Comparison of ENCODE assay signal across 7 cellular contexts in the genomic region with DNA sequence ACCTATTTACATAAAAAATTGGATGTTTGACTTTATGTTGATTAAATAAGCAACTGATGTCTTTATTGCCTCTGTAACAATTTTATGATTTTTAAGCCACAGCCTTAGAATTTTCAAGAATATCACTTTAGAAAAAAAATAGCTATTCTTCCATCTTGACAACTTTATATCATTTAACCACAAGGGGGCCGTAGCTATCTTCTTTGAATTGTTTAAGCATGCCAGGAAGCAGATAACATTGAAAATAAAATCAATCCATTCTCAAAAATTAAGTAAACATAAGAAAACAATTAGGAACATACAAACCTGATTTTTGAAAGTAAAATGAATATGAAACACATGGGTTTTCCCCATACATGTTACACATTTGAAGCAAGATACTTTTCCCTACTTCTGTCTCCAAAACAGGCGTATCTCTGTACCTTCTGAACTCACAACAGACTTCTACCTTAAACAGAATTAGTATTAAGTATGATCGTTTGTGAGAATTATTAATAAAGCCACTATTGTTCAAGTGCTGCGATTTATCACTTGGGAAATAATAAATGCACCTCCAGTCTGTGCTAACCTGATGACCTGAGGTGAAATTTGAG.
DNase-seq lines count a peak whose midpoint lies in the region; ATAC-seq and TF ChIP-seq lines count a peak whose summit lies in the region.

No MANE protein-coding gene starts in this region.

- H3K27me3 ChIP-seq in gastroesophageal sphincter (no peaks in the 10 kb centered on the region), tibial nerve (no peaks in the 10 kb centered on the region)

- no peaks in the 10 kb centered on the region for H3K36me3 ChIP-seq in gastroesophageal sphincter
- no peaks in the 10 kb centered on the region for H3K36me3 ChIP-seq in tibial nerve

- H3K27ac ChIP-seq in gastroesophageal sphincter (no peak overlapping the region), tibial nerve (no peak overlapping the region)

- TF ChIP-seq CTCF in GM12874 (IDR thresholded peaks at IDR 0.05; ENCODE audit: insufficient read depth, low read depth, low read length): peak; percentile 20; the same call in 1 of the 2 replicates
- peak; percentile 54 to 68 (median 56) for TF ChIP-seq CTCF in gastroesophageal sphincter (IDR thresholded peaks at IDR 0.05)
- TF ChIP-seq CTCF in tibial nerve (IDR thresholded peaks at IDR 0.05): peak in 4 of 5 experiments; percentile 46 to 58 (median 52)

- H3K4me3 ChIP-seq in gastroesophageal sphincter (no peak overlapping the region), tibial nerve (no peak overlapping the region)

- no peak for ATAC-seq in gastroesophageal sphincter
- ATAC-seq in HG03097 (IDR thresholded peaks at IDR 0.05; ENCODE audit: low FRiP score, unreplicated experiment): no peak

- DNase-seq in NCI-H1105 (lab: John Stamatoyannopoulos, UW) (peak; percentile 57), SKM-1 (lab: John Stamatoyannopoulos, UW; ENCODE audit: unreplicated experiment) (peak; percentile 12), tibial nerve (ENCODE audit: low spot score in 2 of 2) (no peak)
- no peak for DNase-seq in stimulated activated CD4-positive, alpha-beta T cell treated with anti-CD3 and anti-CD28 coated beads, Interleukin-2, amount 100 ng/mL, for 48 hours

- TF ChIP-seq POLR2A in gastroesophageal sphincter (IDR thresholded peaks at IDR 0.05) (no peak), tibial nerve (IDR thresholded peaks at IDR 0.05) (no peak)

- WGBS in gastroesophageal sphincter (ENCODE audit: low coverage in 1 of 2), 2 donors: 17 to 42% methylated on average over 3 to 4 of the region's 4 CpGs
- 40% methylated on average over 4 of the region's 4 CpGs for WGBS in tibial nerve, 2 donors

- H3K4me1 ChIP-seq in gastroesophageal sphincter (peaks cover 0 to 17% (median 0%) of the 10 kb centered on the region in 3 donors), tibial nerve (peaks cover 0 to 8% (median 0%) of the 10 kb centered on the region in 4 donors)

- TF ChIP-seq EP300 in gastroesophageal sphincter (IDR thresholded peaks at IDR 0.05) (no peak), tibial nerve (IDR thresholded peaks at IDR 0.05) (no peak)

- H3K9me3 ChIP-seq in gastroesophageal sphincter (no peaks in the 10 kb centered on the region), tibial nerve (no peaks in the 10 kb centered on the region)

Comparison
In these comparisons a context has a peak if more than half of its experiments do, and no peak if none do; other contexts are left out.
1. DNase-seq: peak in NCI-H1105 (single experiment) and SKM-1 (single experiment); none in tibial nerve (0 of 2) and stimulated activated CD4-positive, alpha-beta T cell treated with anti-CD3 and anti-CD28 coated beads, Interleukin-2, amount 100 ng/mL, for 48 hours (0 of 2).
2. Peak in every context shown above with its lines, with median percentiles within 50 percentile points of each other: CTCF ChIP-seq.